In genomic region chr15:28888302-28888894, GRCh38 we compare ENCODE assay signal across 1 cellular context.
TF ChIP-seq lines count a peak whose summit lies in the region.

No MANE protein-coding gene starts in this region.

TF ChIP-seq in K562, 482 proteins besides CTCF, POLR2A, EP300 and RAD21:
- no peak for TF ChIP-seq ZNF830 (CRISPR knock-in tag; IDR thresholded peaks at IDR 0.05)
- no peak for TF ChIP-seq ZNF12 (CRISPR knock-in tag; IDR thresholded peaks at IDR 0.05)
- TF ChIP-seq PML (IDR thresholded peaks at IDR 0.05; ENCODE audit: low read length): no peak
- no peak for TF ChIP-seq YY1 (IDR thresholded peaks at IDR 0.05; ENCODE audit: borderline replicate concordance in 1 of 3, control insufficient read depth in 1 of 3, extremely low read depth in 1 of 3, insufficient read depth in 3 of 3, insufficient read length in 1 of 3, insufficient replicate concordance in 2 of 3, low read depth in 1 of 3, low read length in 2 of 3)
- no peak for TF ChIP-seq ZNF644 (tag; IDR thresholded peaks at IDR 0.05; ENCODE audit: low read depth)
- TF ChIP-seq ZNF57 (CRISPR knock-in tag; IDR thresholded peaks at IDR 0.05): no peak
- TF ChIP-seq ZNF561 (CRISPR knock-in tag; conservative IDR thresholded peaks at IDR 0.05): no peak
- TF ChIP-seq CTBP1 (IDR thresholded peaks at IDR 0.05; ENCODE audit: borderline replicate concordance): no peak
- no peak for TF ChIP-seq YBX1 (IDR thresholded peaks at IDR 0.05)
- TF ChIP-seq THRA (IDR thresholded peaks at IDR 0.05): no peak
- TF ChIP-seq ZNF740 (CRISPR knock-in tag; IDR thresholded peaks at IDR 0.05): no peak
- TF ChIP-seq ZNF740 (tag; IDR thresholded peaks at IDR 0.05): no peak
- TF ChIP-seq FOXK1 (CRISPR knock-in tag; IDR thresholded peaks at IDR 0.05; ENCODE audit: borderline replicate concordance): no peak
- TF ChIP-seq TCF3 (CRISPR knock-in tag; IDR thresholded peaks at IDR 0.05): no peak
- no peak for TF ChIP-seq JUN (IDR thresholded peaks at IDR 0.05; ENCODE audit: borderline replicate concordance, low read depth, low read length)
- TF ChIP-seq JUN (CRISPR knock-in tag; IDR thresholded peaks at IDR 0.05; ENCODE audit: borderline replicate concordance): no peak
- no peak for TF ChIP-seq SRSF7 (optimal IDR thresholded peaks at IDR 0.05; ENCODE audit: low read depth, low read length)
- no peak for TF ChIP-seq RCOR1 (IDR thresholded peaks at IDR 0.05; ENCODE audit: borderline replicate concordance in 1 of 2, low read depth in 2 of 2, low read length in 2 of 2)
